In genomic region chr5:65482727-65483473, GRCh38 we compare ENCODE assay signal across 1 cellular context.
TF ChIP-seq lines count a peak whose summit lies in the region.

No MANE protein-coding gene starts in this region.

TF ChIP-seq in K562, 482 proteins besides CTCF, POLR2A, EP300 and RAD21 (continued from another document and continues in another):
- TF ChIP-seq ZNF318 (IDR thresholded peaks at IDR 0.05; ENCODE audit: borderline replicate concordance in 1 of 2, low read depth in 1 of 2) = peak in 1 of 2 experiments; percentile 70; a peak in 2 of 4 replicates
- TF ChIP-seq, protein P1, sequence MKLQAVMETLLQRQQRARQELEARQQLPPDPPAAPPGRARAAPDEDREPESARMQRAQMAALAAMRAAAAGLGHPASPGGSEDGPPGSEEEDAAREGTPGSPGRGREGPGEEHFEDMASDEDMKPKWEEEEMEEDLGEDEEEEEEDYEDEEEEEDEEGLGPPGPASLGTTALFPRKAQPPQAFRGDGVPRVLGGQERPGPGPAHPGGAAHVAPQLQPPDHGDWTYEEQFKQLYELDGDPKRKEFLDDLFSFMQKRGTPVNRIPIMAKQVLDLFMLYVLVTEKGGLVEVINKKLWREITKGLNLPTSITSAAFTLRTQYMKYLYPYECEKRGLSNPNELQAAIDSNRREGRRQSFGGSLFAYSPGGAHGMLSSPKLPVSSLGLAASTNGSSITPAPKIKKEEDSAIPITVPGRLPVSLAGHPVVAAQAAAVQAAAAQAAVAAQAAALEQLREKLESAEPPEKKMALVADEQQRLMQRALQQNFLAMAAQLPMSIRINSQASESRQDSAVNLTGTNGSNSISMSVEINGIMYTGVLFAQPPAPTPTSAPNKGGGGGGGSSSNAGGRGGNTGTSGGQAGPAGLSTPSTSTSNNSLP (IDR thresholded peaks at IDR 0.05; ENCODE audit: borderline replicate concordance, low read depth, low read length) = no peak
- no peak for TF ChIP-seq ZBTB1 (CRISPR knock-in tag; IDR thresholded peaks at IDR 0.05; ENCODE audit: borderline replicate concordance, low read depth)
- TF ChIP-seq, protein P2, sequence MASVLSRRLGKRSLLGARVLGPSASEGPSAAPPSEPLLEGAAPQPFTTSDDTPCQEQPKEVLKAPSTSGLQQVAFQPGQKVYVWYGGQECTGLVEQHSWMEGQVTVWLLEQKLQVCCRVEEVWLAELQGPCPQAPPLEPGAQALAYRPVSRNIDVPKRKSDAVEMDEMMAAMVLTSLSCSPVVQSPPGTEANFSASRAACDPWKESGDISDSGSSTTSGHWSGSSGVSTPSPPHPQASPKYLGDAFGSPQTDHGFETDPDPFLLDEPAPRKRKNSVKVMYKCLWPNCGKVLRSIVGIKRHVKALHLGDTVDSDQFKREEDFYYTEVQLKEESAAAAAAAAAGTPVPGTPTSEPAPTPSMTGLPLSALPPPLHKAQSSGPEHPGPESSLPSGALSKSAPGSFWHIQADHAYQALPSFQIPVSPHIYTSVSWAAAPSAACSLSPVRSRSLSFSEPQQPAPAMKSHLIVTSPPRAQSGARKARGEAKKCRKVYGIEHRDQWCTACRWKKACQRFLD (CRISPR knock-in tag; IDR thresholded peaks at IDR 0.05) = no peak
- TF ChIP-seq ETS1 (conservative IDR thresholded peaks at IDR 0.05; ENCODE audit: control insufficient read depth, low read depth, low read length) = no peak
- TF ChIP-seq NCOA6 (IDR thresholded peaks at IDR 0.05) = no peak
- no peak for TF ChIP-seq ATF1 (CRISPR knock-in tag; IDR thresholded peaks at IDR 0.05)
- no peak for TF ChIP-seq ATF1 (tag; IDR thresholded peaks at IDR 0.05)
- TF ChIP-seq CREM (IDR thresholded peaks at IDR 0.05; ENCODE audit: low read depth) = no peak
- TF ChIP-seq ZEB2 (IDR thresholded peaks at IDR 0.05) = no peak
- TF ChIP-seq KDM2B (CRISPR knock-in tag; IDR thresholded peaks at IDR 0.05) = no peak
- no peak for TF ChIP-seq CBX3 (IDR thresholded peaks at IDR 0.05; ENCODE audit: borderline replicate concordance in 1 of 2, low read length in 2 of 2)
- TF ChIP-seq ZBTB7A (IDR thresholded peaks at IDR 0.05; ENCODE audit: borderline replicate concordance, control insufficient read depth, low read depth, low read length) = no peak
- TF ChIP-seq ZBTB5 (IDR thresholded peaks at IDR 0.05) = no peak
- no peak for TF ChIP-seq KDM1A (IDR thresholded peaks at IDR 0.05)
- TF ChIP-seq, protein P3, sequence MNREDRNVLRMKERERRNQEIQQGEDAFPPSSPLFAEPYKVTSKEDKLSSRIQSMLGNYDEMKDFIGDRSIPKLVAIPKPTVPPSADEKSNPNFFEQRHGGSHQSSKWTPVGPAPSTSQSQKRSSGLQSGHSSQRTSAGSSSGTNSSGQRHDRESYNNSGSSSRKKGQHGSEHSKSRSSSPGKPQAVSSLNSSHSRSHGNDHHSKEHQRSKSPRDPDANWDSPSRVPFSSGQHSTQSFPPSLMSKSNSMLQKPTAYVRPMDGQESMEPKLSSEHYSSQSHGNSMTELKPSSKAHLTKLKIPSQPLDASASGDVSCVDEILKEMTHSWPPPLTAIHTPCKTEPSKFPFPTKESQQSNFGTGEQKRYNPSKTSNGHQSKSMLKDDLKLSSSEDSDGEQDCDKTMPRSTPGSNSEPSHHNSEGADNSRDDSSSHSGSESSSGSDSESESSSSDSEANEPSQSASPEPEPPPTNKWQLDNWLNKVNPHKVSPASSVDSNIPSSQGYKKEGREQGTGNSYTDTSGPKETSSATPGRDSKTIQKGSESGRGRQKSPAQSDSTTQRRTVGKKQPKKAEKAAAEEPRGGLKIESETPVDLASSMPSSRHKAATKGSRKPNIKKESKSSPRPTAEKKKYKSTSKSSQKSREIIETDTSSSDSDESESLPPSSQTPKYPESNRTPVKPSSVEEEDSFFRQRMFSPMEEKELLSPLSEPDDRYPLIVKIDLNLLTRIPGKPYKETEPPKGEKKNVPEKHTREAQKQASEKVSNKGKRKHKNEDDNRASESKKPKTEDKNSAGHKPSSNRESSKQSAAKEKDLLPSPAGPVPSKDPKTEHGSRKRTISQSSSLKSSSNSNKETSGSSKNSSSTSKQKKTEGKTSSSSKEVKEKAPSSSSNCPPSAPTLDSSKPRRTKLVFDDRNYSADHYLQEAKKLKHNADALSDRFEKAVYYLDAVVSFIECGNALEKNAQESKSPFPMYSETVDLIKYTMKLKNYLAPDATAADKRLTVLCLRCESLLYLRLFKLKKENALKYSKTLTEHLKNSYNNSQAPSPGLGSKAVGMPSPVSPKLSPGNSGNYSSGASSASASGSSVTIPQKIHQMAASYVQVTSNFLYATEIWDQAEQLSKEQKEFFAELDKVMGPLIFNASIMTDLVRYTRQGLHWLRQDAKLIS (CRISPR knock-in tag; IDR thresholded peaks at IDR 0.05) = no peak
- TF ChIP-seq ZNF146 (CRISPR knock-in tag; IDR thresholded peaks at IDR 0.05; ENCODE audit: unreplicated experiment) = no peak
- TF ChIP-seq, protein P4, sequence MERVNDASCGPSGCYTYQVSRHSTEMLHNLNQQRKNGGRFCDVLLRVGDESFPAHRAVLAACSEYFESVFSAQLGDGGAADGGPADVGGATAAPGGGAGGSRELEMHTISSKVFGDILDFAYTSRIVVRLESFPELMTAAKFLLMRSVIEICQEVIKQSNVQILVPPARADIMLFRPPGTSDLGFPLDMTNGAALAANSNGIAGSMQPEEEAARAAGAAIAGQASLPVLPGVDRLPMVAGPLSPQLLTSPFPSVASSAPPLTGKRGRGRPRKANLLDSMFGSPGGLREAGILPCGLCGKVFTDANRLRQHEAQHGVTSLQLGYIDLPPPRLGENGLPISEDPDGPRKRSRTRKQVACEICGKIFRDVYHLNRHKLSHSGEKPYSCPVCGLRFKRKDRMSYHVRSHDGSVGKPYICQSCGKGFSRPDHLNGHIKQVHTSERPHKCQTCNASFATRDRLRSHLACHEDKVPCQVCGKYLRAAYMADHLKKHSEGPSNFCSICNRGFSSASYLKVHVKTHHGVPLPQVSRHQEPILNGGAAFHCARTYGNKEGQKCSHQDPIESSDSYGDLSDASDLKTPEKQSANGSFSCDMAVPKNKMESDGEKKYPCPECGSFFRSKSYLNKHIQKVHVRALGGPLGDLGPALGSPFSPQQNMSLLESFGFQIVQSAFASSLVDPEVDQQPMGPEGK (CRISPR knock-in tag; IDR thresholded peaks at IDR 0.05; ENCODE audit: borderline replicate concordance) = no peak
- no peak for TF ChIP-seq HNRNPL (IDR thresholded peaks at IDR 0.05; ENCODE audit: low read depth, low read length)
- no peak for TF ChIP-seq HDAC6 (IDR thresholded peaks at IDR 0.05; ENCODE audit: low read depth, low read length)
- TF ChIP-seq ZNF79 (CRISPR knock-in tag; IDR thresholded peaks at IDR 0.05; ENCODE audit: low read depth) = no peak
- no peak for TF ChIP-seq MYBL2 (IDR thresholded peaks at IDR 0.05; ENCODE audit: low read depth)
- TF ChIP-seq MYBL2 (CRISPR knock-in tag; IDR thresholded peaks at IDR 0.05; ENCODE audit: borderline replicate concordance) = no peak
- no peak for TF ChIP-seq E2F4 (CRISPR knock-in tag; IDR thresholded peaks at IDR 0.05; ENCODE audit: low read depth)
- TF ChIP-seq SOX6 (IDR thresholded peaks at IDR 0.05) = peak; percentile 41; the same call in 1 of the 2 replicates
- 0 out of 2 replicates have a peak, but pooled peaks have one; percentile 29 for TF ChIP-seq TEAD4 (IDR thresholded peaks at IDR 0.05; ENCODE audit: low read length)
- no peak for TF ChIP-seq TEAD4 (CRISPR knock-in tag; IDR thresholded peaks at IDR 0.05; ENCODE audit: borderline replicate concordance)
- no peak for TF ChIP-seq EWSR1 (IDR thresholded peaks at IDR 0.05; ENCODE audit: borderline replicate concordance, low read depth, partially characterized antibody)
- TF ChIP-seq MTA1 (IDR thresholded peaks at IDR 0.05; ENCODE audit: borderline replicate concordance) = no peak
- TF ChIP-seq FOXA3 (CRISPR knock-in tag; conservative IDR thresholded peaks at IDR 0.05 in 1 of 2, IDR thresholded peaks at IDR 0.05 in 1 of 2) = no peak
- TF ChIP-seq HCFC1 (IDR thresholded peaks at IDR 0.05; ENCODE audit: low read depth, low read length) = no peak
- TF ChIP-seq ETV1 (tag; conservative IDR thresholded peaks at IDR 0.05; ENCODE audit: low read depth) = no peak
- no peak for TF ChIP-seq PRPF4 (IDR thresholded peaks at IDR 0.05; ENCODE audit: insufficient read depth, low read depth, low read length, poor library complexity, severe bottlenecking)
- no peak for TF ChIP-seq ZKSCAN1 (IDR thresholded peaks at IDR 0.05; ENCODE audit: low read depth, low read length)
- no peak; the same call in 1 of the 2 replicates for TF ChIP-seq JUND (IDR thresholded peaks at IDR 0.05; ENCODE audit: borderline replicate concordance, low read depth, low read length)
- TF ChIP-seq JUND (tag; IDR thresholded peaks at IDR 0.05; ENCODE audit: borderline replicate concordance, low read depth, low read length) = no peak; the same call in 2 of the 3 replicates
- no peak for TF ChIP-seq ZNF121 (CRISPR knock-in tag; conservative IDR thresholded peaks at IDR 0.05)
- TF ChIP-seq RHOXF2B (CRISPR knock-in tag; conservative IDR thresholded peaks at IDR 0.05) = no peak
- no peak for TF ChIP-seq PYGO2 (tag; IDR thresholded peaks at IDR 0.05)
